In genomic region chr7:48311464-48311863, GRCh38 we compare ENCODE assay signal across 31 cellular contexts.
"Had no signal": no experiment of that assay in that cellular context is flagged by ENCODE, and none has a peak within 500 bp of the region (broad histone marks: within the 10 kb centered on the region; RNA-seq: fewer than 3 reads in every experiment).

No MANE protein-coding gene starts in this region.

- H3K36me3 ChIP-seq: cardiac muscle cell, colonic mucosa, esophagus muscularis mucosa, gastrocnemius medialis, heart left ventricle, WERI-Rb-1 had no signal

- H3K9me3 ChIP-seq: body of pancreas, colonic mucosa, esophagus muscularis mucosa, gastrocnemius medialis, heart left ventricle had no signal

- H3K27ac ChIP-seq: body of pancreas, cardiac muscle cell, colonic mucosa, esophagus muscularis mucosa, foreskin keratinocyte, gastrocnemius medialis, heart left ventricle, WERI-Rb-1 had no signal

- H3K4me1 ChIP-seq: body of pancreas, colonic mucosa, esophagus muscularis mucosa, gastrocnemius medialis, heart left ventricle had no signal

- H3K4me3 ChIP-seq: body of pancreas, cardiac muscle cell, colonic mucosa, esophagus muscularis mucosa, gastrocnemius medialis, heart left ventricle had no signal

- DNase-seq: activated B cell treated with CpG ODN at 0.5 μM for 24 hours; activated CD4-positive, alpha-beta T cell treated with anti-CD3 and anti-CD28 coated beads for 48 hours; activated CD4-positive, alpha-beta T cell treated with anti-CD3 and anti-CD28 coated beads, Interleukin-2, amount 50 U/mL, for 1 hour; activated CD4-positive, alpha-beta T cell treated with anti-CD3 and anti-CD28 coated beads, Interleukin-2, amount 50 U/mL, for 48 hours; activated CD8-positive, alpha-beta memory T cell treated with anti-CD3 and anti-CD28 coated beads for 24 hours; activated CD8-positive, alpha-beta T cell treated with anti-CD3 and anti-CD28 coated beads for 36 hours; activated effector memory CD4-positive, alpha-beta T cell treated with Interleukin-2 at 50 U/mL for 16 hours; activated gamma-delta T cell treated with Interleukin-2 at 50 U/mL for 16 hours; activated naive CD4-positive, alpha-beta T cell treated with anti-CD3 and anti-CD28 coated beads, Interleukin-2, amount 50 U/mL, for 16 hours; activated naive CD4-positive, alpha-beta T cell treated with Interleukin-2 at 50 U/mL for 16 hours; activated T-cell treated with anti-CD3 and anti-CD28 coated beads, Interleukin-2, amount 50 U/mL, for 4 hours; amygdala; aorta; body of pancreas; central memory CD4-positive, alpha-beta T cell; cerebellar nuclear complex; colonic mucosa; effector memory CD4-positive, alpha-beta T cell; endodermal cell; erythroblast; gastrocnemius medialis; glutamatergic neuron; heart left ventricle; T-cell; T1000; WERI-Rb-1 had no signal

- ATAC-seq: activated CD4-positive, CD25-positive, alpha-beta regulatory T cell treated with anti-CD3 and anti-CD28 coated beads, Interleukin-2, amount 50 U/mL, for 24 hours; activated CD8-positive, alpha-beta T cell treated with anti-CD3 and anti-CD28 coated beads for 36 hours; activated T-cell treated with anti-CD3 and anti-CD28 coated beads, Interleukin-2, amount 50 U/mL, for 4 hours; activated T-helper 17 cell treated with anti-CD3 and anti-CD28 coated beads, Interleukin-2, amount 50 U/mL, for 72 hours; body of pancreas; foreskin keratinocyte; gastrocnemius medialis; heart left ventricle; T-cell had no signal

- H3K27me3 ChIP-seq: body of pancreas, cardiac muscle cell, colonic mucosa, esophagus muscularis mucosa, foreskin keratinocyte, gastrocnemius medialis had no signal
